8 cellular contexts compared by ENCODE assay signal in genomic region chr19:13795595-13796300, GRCh38. TPM values are rescaled to one million over a fixed set of nuclear protein-coding genes. Genes with fewer than 3 reads are reported as not detected.
DNase-seq lines count a peak whose midpoint lies in the region; ATAC-seq, FAIRE-seq and TF ChIP-seq lines count a peak whose summit lies in the region.

No MANE protein-coding gene starts in this region.

- H3K9ac ChIP-seq in astrocyte (ENCODE audit: low read length) = peak overlapping the region; percentile 97
- peak overlapping the region; percentile 75 for H3K9ac ChIP-seq in keratinocyte (ENCODE audit: control insufficient read depth, extremely low read depth, insufficient read depth, low read length)

- DNase-seq in CD8-positive, alpha-beta memory T cell = no peak
- DNase-seq in astrocyte (ENCODE audit: low read depth) (no peak), keratinocyte (ENCODE audit: low read depth, low spot score) (no peak), stomach (no peak), middle frontal gyrus (ENCODE audit: extremely low spot score, low spot score) (no peak), NCI-H1092 (lab: John Stamatoyannopoulos, UW) (no peak)

- H3K36me3 ChIP-seq in CD8-positive, alpha-beta memory T cell (ENCODE audit: insufficient read depth, low read length) = no peaks in the 10 kb centered on the region
- H3K36me3 ChIP-seq in astrocyte (ENCODE audit: insufficient read depth, low read length) = no peaks in the 10 kb centered on the region
- no peaks in the 10 kb centered on the region for H3K36me3 ChIP-seq in keratinocyte (ENCODE audit: control insufficient read depth in 2 of 2, extremely low read depth in 1 of 2, insufficient read depth in 2 of 2, low read length in 2 of 2)
- no peaks in the 10 kb centered on the region for H3K36me3 ChIP-seq in stomach

- FAIRE-seq in astrocyte (lab: Jason Lieb, UNC) (no peak), keratinocyte (lab: Jason Lieb, UNC) (no peak)

- peak overlapping the region; percentile 73 for H3K27ac ChIP-seq in CD8-positive, alpha-beta memory T cell (ENCODE audit: low read depth, low read length)
- H3K27ac ChIP-seq in astrocyte (ENCODE audit: low read depth, low read length) (peak overlapping the region; percentile 95), keratinocyte (ENCODE audit: control insufficient read depth, insufficient read depth, low read length) (peak overlapping the region; percentile 91), stomach (peak overlapping the region; percentile 80 to 98 (median 95))

- no peak for TF ChIP-seq POLR2A in stomach (IDR thresholded peaks at IDR 0.05)

- H3K79me2 ChIP-seq in astrocyte (ENCODE audit: insufficient read depth, low read length) (peaks cover 20% of the 10 kb centered on the region), keratinocyte (ENCODE audit: control insufficient read depth, insufficient read depth, low read length) (peaks cover 4% of the 10 kb centered on the region)

- H2AFZ ChIP-seq in astrocyte (ENCODE audit: low read depth, low read length) (no peak overlapping the region), keratinocyte (ENCODE audit: control insufficient read depth, low read length) (no peak overlapping the region)

- 4 to 12% (median 5%) methylated on average over 16 to 42 of the region's 42 CpGs for WGBS in stomach, 5 donors

- TF ChIP-seq CTCF in astrocyte (IDR thresholded peaks at IDR 0.05; ENCODE audit: insufficient read depth, low read depth, low read length) (no peak), keratinocyte (optimal IDR thresholded peaks at IDR 0.05 in 1 of 3, IDR thresholded peaks at IDR 0.05 in 1 of 3, conservative IDR thresholded peaks at IDR 0.05 in 1 of 3; ENCODE audit: extremely low read depth in 1 of 3, insufficient read depth in 2 of 3, low read length in 3 of 3) (no peak), stomach (IDR thresholded peaks at IDR 0.05) (no peak)

- no peaks in the 10 kb centered on the region for H3K9me3 Mint-ChIP-seq in CD8-positive, alpha-beta memory T cell
- no peaks in the 10 kb centered on the region for H3K9me3 Mint-ChIP-seq in astrocyte (ENCODE audit: unreplicated experiment)

- no peaks in the 10 kb centered on the region for H3K9me3 ChIP-seq in CD8-positive, alpha-beta memory T cell (ENCODE audit: low read length)
- H3K9me3 ChIP-seq in astrocyte (ENCODE audit: insufficient read depth, low read depth, low read length) (no peaks in the 10 kb centered on the region), keratinocyte (ENCODE audit: control insufficient read depth, low read depth, low read length) (no peaks in the 10 kb centered on the region), stomach (no peaks in the 10 kb centered on the region)

- CTCF ChIA-PET in CD8-positive, alpha-beta memory T cell (lab: Charles Lee) = interaction anchor here (1.1 to 3.7 kb wide), 6 partner anchors 10 to 67 kb away, joined by 3 to 41 read pairs (median 6); partner anchors contain the start of gene C19orf53

- intact Hi-C loops in stomach (cut with DNase I; ENCODE audit: low total_unique reads) = no loop called here

- POLR2A ChIA-PET in CD8-positive, alpha-beta memory T cell (lab: Charles Lee) = interaction anchor here (0.7 to 2.1 kb wide), 8 partner anchors 10 to 335 kb away, joined by 3 to 6 read pairs (median 4); partner anchors contain the start of genes C19orf53 and MRI1

- H3K4me3 ChIP-seq in CD8-positive, alpha-beta memory T cell (ENCODE audit: low read length) = peak overlapping the region; percentile 62
- peak overlapping the region; percentile 80 for H3K4me3 ChIP-seq in astrocyte (ENCODE audit: insufficient read depth, low read depth, low read length)
- H3K4me3 ChIP-seq in keratinocyte (ENCODE audit: control insufficient read depth in 2 of 3, extremely low read depth in 1 of 3, insufficient read depth in 2 of 3, low read depth in 1 of 3, low read length in 3 of 3) = peak overlapping the region; percentile 76 to 90 (median 79)
- peak overlapping the region; percentile 69 to 90 (median 80) for H3K4me3 ChIP-seq in stomach

- peaks cover 2% of the 10 kb centered on the region for H3K9me1 ChIP-seq in keratinocyte (ENCODE audit: control insufficient read depth, extremely low read depth, insufficient read depth, low read length)

- dilution Hi-C loops in keratinocyte (cut with MboI; ENCODE audit: extremely low pct_ligation_motif_present, low sequenced_read_pairs) = no loop called here

- ATAC-seq in GM19455 (IDR thresholded peaks at IDR 0.05; ENCODE audit: unreplicated experiment) (peak; percentile 43), HG03521 (IDR thresholded peaks at IDR 0.05; ENCODE audit: unreplicated experiment) (peak; percentile 31)

- peak overlapping the region; percentile 57 to 98 (median 92) for H3K4me3 Mint-ChIP-seq in CD8-positive, alpha-beta memory T cell
- H3K4me3 Mint-ChIP-seq in astrocyte (ENCODE audit: unreplicated experiment) = peak overlapping the region; percentile 88

- peaks cover 19% of the 10 kb centered on the region for H3K4me1 ChIP-seq in CD8-positive, alpha-beta memory T cell (ENCODE audit: insufficient read depth, low read length)
- peaks cover 32% of the 10 kb centered on the region for H3K4me1 ChIP-seq in astrocyte (ENCODE audit: insufficient read depth, low read length)
- peaks cover 30% of the 10 kb centered on the region for H3K4me1 ChIP-seq in keratinocyte (ENCODE audit: control insufficient read depth, extremely low read depth, insufficient read depth, low read length)
- H3K4me1 ChIP-seq in stomach = peaks cover 16 to 46% (median 34%) of the 10 kb centered on the region in 4 donors

- H3K27me3 Mint-ChIP-seq in CD8-positive, alpha-beta memory T cell = no peaks in the 10 kb centered on the region
- no peaks in the 10 kb centered on the region for H3K27me3 Mint-ChIP-seq in astrocyte (ENCODE audit: low read depth, unreplicated experiment)

- H3K4me2 ChIP-seq in astrocyte (ENCODE audit: low read length) (peak overlapping the region; percentile 99), keratinocyte (ENCODE audit: control insufficient read depth, extremely low read depth, insufficient read depth, low read depth, low read length) (peak overlapping the region; percentile 73)

- H3K4me1 Mint-ChIP-seq in CD8-positive, alpha-beta memory T cell = peaks cover 22 to 38% (median 24%) of the 10 kb centered on the region in 3 donors
- H3K4me1 Mint-ChIP-seq in astrocyte (ENCODE audit: low read depth, unreplicated experiment) = peaks cover 11% of the 10 kb centered on the region

- H3K36me3 Mint-ChIP-seq in CD8-positive, alpha-beta memory T cell = peaks cover 0 to 4% (median 0%) of the 10 kb centered on the region in 3 donors
- peaks cover 2% of the 10 kb centered on the region for H3K36me3 Mint-ChIP-seq in astrocyte (ENCODE audit: low read depth, unreplicated experiment)

- no peaks in the 10 kb centered on the region for H3K27me3 ChIP-seq in CD8-positive, alpha-beta memory T cell (ENCODE audit: insufficient read depth, low read length, poor library complexity, severe bottlenecking)
- H3K27me3 ChIP-seq in astrocyte (ENCODE audit: insufficient read depth, low read length) (no peaks in the 10 kb centered on the region), keratinocyte (ENCODE audit: control insufficient read depth, extremely low read depth, insufficient read depth, low read length) (no peaks in the 10 kb centered on the region), stomach (no peaks in the 10 kb centered on the region)

- H4K20me1 ChIP-seq in astrocyte (ENCODE audit: insufficient read depth, low read length) (peaks cover 6% of the 10 kb centered on the region), keratinocyte (ENCODE audit: control insufficient read depth, extremely low read depth, insufficient read depth, low read length) (no peaks in the 10 kb centered on the region)

- no peak for TF ChIP-seq EP300 in stomach (IDR thresholded peaks at IDR 0.05)

- peak overlapping the region in 7 of 8 donors; percentile 18 to 96 (median 73) for H3K27ac Mint-ChIP-seq in CD8-positive, alpha-beta memory T cell
- H3K27ac Mint-ChIP-seq in astrocyte (ENCODE audit: unreplicated experiment) = peak overlapping the region; percentile 62

RNA-seq across cellular contexts. Expression of gene ZSWIM4, which starts 0.5 kb away (rescaled TPM):
- total RNA-seq in CD8-positive, alpha-beta memory T cell = 1 to 10 TPM; 4.4 to 4.8 TPM
- 1.6 TPM for polyA plus RNA-seq in CD8-positive, alpha-beta memory T cell
- 9.5 and 10.6 TPM in 2 replicates for total RNA-seq in astrocyte
- 0.71 to 1.1 TPM (median 1.00 TPM) in 3 replicates for polyA plus RNA-seq in keratinocyte
- polyA plus RNA-seq in keratinocyte (2011; ENCODE audit: low read depth) = 6.3 TPM
- polyA plus RNA-seq in keratinocyte (2011; cell fraction: cytosol; rRNA removed) = 0.68 and 1.3 TPM in 2 replicates
- 2.9 and 3.6 TPM in 2 replicates for polyA plus RNA-seq in keratinocyte (2011; cell fraction: nucleus; rRNA removed)
- 1.5 and 3.8 TPM in 2 replicates for polyA plus RNA-seq in keratinocyte (2012; ENCODE audit: low replicate concordance)
- polyA minus RNA-seq in keratinocyte = 2.1 to 3.7 TPM (median 3.1 TPM) in 3 replicates
- 6.3 TPM for polyA minus RNA-seq in keratinocyte (2011; cell fraction: cytosol; rRNA and poly(A)+ RNA removed)
- polyA minus RNA-seq in keratinocyte (2011; cell fraction: nucleus; rRNA and poly(A)+ RNA removed) = 5.3 and 7.0 TPM in 2 replicates
- 10 to 100 TPM in 1 of 5 donors, 1 to 10 TPM in 4; 2.2 to 14.0 (median 4.3) TPM for total RNA-seq in stomach
- polyA plus RNA-seq in stomach = 1 to 10 TPM; 2.3 to 4.9 (median 3.0) TPM

RNA-seq across cellular contexts. Expression of gene C19orf53, which starts 21.5 kb away (rescaled TPM):
- total RNA-seq in CD8-positive, alpha-beta memory T cell = 100 to 1,000 TPM; 131 to 163 TPM
- polyA plus RNA-seq in CD8-positive, alpha-beta memory T cell = 239 TPM
- total RNA-seq in astrocyte (114 and 138 TPM in 2 replicates), stomach (100 to 1,000 TPM in 4 of 5 donors, 10 to 100 TPM in 1; 14.7 to 271 (median 188) TPM)
- polyA plus RNA-seq in keratinocyte (118 to 211 TPM (median 143 TPM) in 3 replicates), stomach (100 to 1,000 TPM; 171 to 221 (median 196) TPM)
- 76.7 TPM for polyA plus RNA-seq in keratinocyte (2011; ENCODE audit: low read depth)
- polyA plus RNA-seq in keratinocyte (2011; cell fraction: cytosol; rRNA removed) = 128 and 190 TPM in 2 replicates
- 44.4 and 51.0 TPM in 2 replicates for polyA plus RNA-seq in keratinocyte (2011; cell fraction: nucleus; rRNA removed)
- polyA plus RNA-seq in keratinocyte (2012; ENCODE audit: low replicate concordance) = 165 and 197 TPM in 2 replicates
- 40.4 to 93.4 TPM (median 80.7 TPM) in 3 replicates for polyA minus RNA-seq in keratinocyte
- 119 TPM for polyA minus RNA-seq in keratinocyte (2011; cell fraction: cytosol; rRNA and poly(A)+ RNA removed)
- polyA minus RNA-seq in keratinocyte (2011; cell fraction: nucleus; rRNA and poly(A)+ RNA removed) = 9.8 and 13.0 TPM in 2 replicates

RNA-seq across cellular contexts. Expression of gene MRI1, which starts 31.4 kb away (rescaled TPM):
- 10 to 100 TPM; 42.4 to 43.5 TPM for total RNA-seq in CD8-positive, alpha-beta memory T cell
- 19.0 TPM for polyA plus RNA-seq in CD8-positive, alpha-beta memory T cell
- 25.8 and 26.6 TPM in 2 replicates for total RNA-seq in astrocyte
- 19.2 to 32.5 TPM (median 22.8 TPM) in 3 replicates for polyA plus RNA-seq in keratinocyte
- 5.5 TPM for polyA plus RNA-seq in keratinocyte (2011; ENCODE audit: low read depth)
- polyA plus RNA-seq in keratinocyte (2011; cell fraction: cytosol; rRNA removed) = 11.0 and 17.3 TPM in 2 replicates
- polyA plus RNA-seq in keratinocyte (2011; cell fraction: nucleus; rRNA removed) = 58.8 and 76.3 TPM in 2 replicates
- 16.2 and 17.1 TPM in 2 replicates for polyA plus RNA-seq in keratinocyte (2012; ENCODE audit: low replicate concordance)
- polyA minus RNA-seq in keratinocyte = 17.9 to 25.2 TPM (median 20.5 TPM) in 3 replicates
- 37.8 TPM for polyA minus RNA-seq in keratinocyte (2011; cell fraction: cytosol; rRNA and poly(A)+ RNA removed)
- polyA minus RNA-seq in keratinocyte (2011; cell fraction: nucleus; rRNA and poly(A)+ RNA removed) = 19.1 and 22.9 TPM in 2 replicates
- total RNA-seq in stomach = 100 to 1,000 TPM in 1 of 5 donors, 10 to 100 TPM in 4; 24.4 to 249 (median 48.7) TPM
- polyA plus RNA-seq in stomach = 10 to 100 TPM in 1 of 3 donors, 1 to 10 TPM in 2; 7.3 to 28.5 (median 9.6) TPM
